In genomic region chr9:133791735-133792649, GRCh38 we compare ENCODE assay signal across 10 cellular contexts.
"Had no signal": no experiment of that assay in that cellular context is flagged by ENCODE, and none has a peak within 500 bp of the region (broad histone marks: within the 10 kb centered on the region; RNA-seq: fewer than 3 reads in every experiment).

No MANE protein-coding gene starts in this region.

- H3K9me3 Mint-ChIP-seq: activated CD4-positive, alpha-beta memory T cell treated with anti-CD3 and anti-CD28 coated beads, Interleukin-2, amount 10 ng/mL, durations not matched to agents 7 days and 5 days; activated naive CD4-positive, alpha-beta T cell treated with anti-CD3 and anti-CD28 coated beads, Interleukin-2, amount 50 U/mL, for 72 hours; activated T-cell treated with anti-CD3 and anti-CD28 coated beads, Interleukin-2, amount 50 U/mL, for 4 hours; effector memory CD8-positive, alpha-beta T cell had no signal

- DNase-seq: activated gamma-delta T cell had no signal

- H3K4me3 Mint-ChIP-seq: activated CD4-positive, alpha-beta memory T cell treated with anti-CD3 and anti-CD28 coated beads, Interleukin-2, amount 10 ng/mL, durations not matched to agents 7 days and 5 days; activated T-cell treated with anti-CD3 and anti-CD28 coated beads, Interleukin-2, amount 50 U/mL, for 4 hours; effector memory CD8-positive, alpha-beta T cell had no signal

- H3K27ac Mint-ChIP-seq: activated CD4-positive, alpha-beta memory T cell treated with anti-CD3 and anti-CD28 coated beads, Interleukin-2, amount 10 ng/mL, durations not matched to agents 7 days and 5 days; activated naive CD4-positive, alpha-beta T cell treated with anti-CD3 and anti-CD28 coated beads, Interleukin-2, amount 50 U/mL, for 72 hours; effector memory CD8-positive, alpha-beta T cell had no signal

- H3K9me3 ChIP-seq: body of pancreas, heart left ventricle had no signal

- H3K4me1 ChIP-seq: parathyroid adenoma had no signal

- H3K4me3 ChIP-seq: body of pancreas, lung had no signal

- H3K27me3 Mint-ChIP-seq: activated CD4-positive, alpha-beta memory T cell treated with anti-CD3 and anti-CD28 coated beads, Interleukin-2, amount 10 ng/mL, durations not matched to agents 7 days and 5 days; effector memory CD8-positive, alpha-beta T cell had no signal

- H3K36me3 Mint-ChIP-seq: activated naive CD4-positive, alpha-beta T cell treated with anti-CD3 and anti-CD28 coated beads, Interleukin-2, amount 50 U/mL, for 72 hours had no signal

- FAIRE-seq: frontal cortex had no signal

- H3K27ac ChIP-seq: body of pancreas, heart left ventricle, parathyroid adenoma had no signal
